In genomic region chr3:114879059-114880031, GRCh38 we compare ENCODE assay signal across 9 cellular contexts.
DNase-seq lines count a peak whose midpoint lies in the region; ATAC-seq and TF ChIP-seq lines count a peak whose summit lies in the region.
"Had no signal": no experiment of that assay in that cellular context is flagged by ENCODE, and none has a peak within 500 bp of the region (broad histone marks: within the 10 kb centered on the region; RNA-seq: fewer than 3 reads in every experiment).

No MANE protein-coding gene starts in this region.

- H3K27me3 ChIP-seq in uterus, result no peaks in the 10 kb centered on the region
- H3K27me3 ChIP-seq: neutrophil had no signal

- H3K27ac ChIP-seq in RWPE1 (no peak overlapping the region), uterus (peak overlapping the region in 1 of 2 donors; percentile 30)
- H3K27ac ChIP-seq: neutrophil had no signal

- DNase-seq in COR-L47 (lab: John Stamatoyannopoulos, UW) (peak; percentile 93), RWPE1 (ENCODE audit: low spot score) (peak; percentile 6), kidney tubule cell (ENCODE audit: low spot score) (peak; percentile 57), NCI-H2227 treated with DMSO at 0.1 percent for 48 hours (lab: John Stamatoyannopoulos, UW) (no peak), uterus (no peak)
- DNase-seq in activated CD8-positive, alpha-beta memory T cell treated with anti-CD3 and anti-CD28 coated beads, Interleukin-2, amount 50 U/mL, for 4 hours, result no peak

- H3K9me3 ChIP-seq in uterus, result no peaks in the 10 kb centered on the region
- H3K9me3 ChIP-seq: neutrophil had no signal

- no peak for TF ChIP-seq POLR2A in uterus (IDR thresholded peaks at IDR 0.05)

- H3K4me3 ChIP-seq in uterus, result no peak overlapping the region

- peaks cover 0 to 20% of the 10 kb centered on the region in 2 donors for H3K4me1 ChIP-seq in uterus

- TF ChIP-seq CTCF in RWPE1 (conservative IDR thresholded peaks at IDR 0.05; ENCODE audit: low read depth) (no peak), uterus (IDR thresholded peaks at IDR 0.05) (no peak)

- POLR2A ChIA-PET in RWPE1 (lab: Yijun Ruan, JAX; ENCODE audit: low non-redundant PET), result no interaction called here

- peak; percentile 69 for ATAC-seq in GM19455 (IDR thresholded peaks at IDR 0.05; ENCODE audit: unreplicated experiment)
- peak; percentile 86 for ATAC-seq in HG03378 (IDR thresholded peaks at IDR 0.05; ENCODE audit: unreplicated experiment)

- intact Hi-C loops in uterus (cut with DNase I; ENCODE audit: low total_unique reads), result no loop called here

- H3K36me3 ChIP-seq in uterus, result no peaks in the 10 kb centered on the region
- H3K36me3 ChIP-seq: neutrophil had no signal

- CTCF ChIA-PET in RWPE1 (lab: Yijun Ruan, JAX), result no interaction called here

Comparison
In these comparisons a context has a peak if more than half of its experiments do, and no peak if none do; other contexts are left out.
1. DNase-seq: peak in COR-L47 (single experiment), RWPE1 (single experiment) and kidney tubule cell (single experiment); none in activated CD8-positive, alpha-beta memory T cell treated with anti-CD3 and anti-CD28 coated beads, Interleukin-2, amount 50 U/mL, for 4 hours (single experiment), NCI-H2227 treated with DMSO at 0.1 percent for 48 hours (single experiment) and uterus (0 of 2).